In the genomic region with DNA sequence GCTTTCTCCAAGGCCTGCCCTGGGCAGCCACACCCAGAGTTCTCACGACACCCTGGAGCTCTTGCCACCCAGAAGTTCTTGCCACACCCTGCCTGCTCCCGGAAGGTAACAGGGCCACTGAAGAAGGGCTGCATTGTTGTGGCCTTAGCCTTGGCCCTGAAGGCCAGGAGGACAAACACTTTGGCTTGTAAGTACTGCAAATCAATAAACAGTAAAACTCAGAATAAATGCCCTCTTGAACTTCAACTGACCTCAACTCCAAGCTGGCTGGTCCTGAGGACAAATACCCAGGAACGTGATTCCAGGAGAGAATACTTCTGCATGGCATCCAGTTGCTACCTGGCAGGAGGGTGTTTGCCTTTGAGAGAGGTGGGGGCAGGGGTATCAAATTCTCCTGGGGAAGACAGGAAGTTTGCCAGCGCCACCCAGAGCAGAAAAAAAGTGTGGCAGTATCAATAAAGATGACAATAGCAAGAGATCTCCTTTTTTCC, we compare ENCODE assay signal across 11 cellular contexts. TPM values are rescaled to one million over a fixed set of nuclear protein-coding genes. Genes with fewer than 3 reads are reported as not detected.
DNase-seq lines count a peak whose midpoint lies in the region; ATAC-seq, FAIRE-seq and TF ChIP-seq lines count a peak whose summit lies in the region.
"Had no signal": no experiment of that assay in that cellular context is flagged by ENCODE, and none has a peak within 500 bp of the region (broad histone marks: within the 10 kb centered on the region; RNA-seq: fewer than 3 reads in every experiment).

No MANE protein-coding gene starts in this region.

- CTCF ChIA-PET in K562 (lab: Yijun Ruan, JAX; ENCODE audit: low intra/inter-chr PET ratio) (no interaction called here), T-cell (lab: Charles Lee) (interaction anchor here (0.8 to 5.1 kb wide), 5 partner anchors 31 to 660 kb away, joined by 3 to 46 read pairs (median 4); no protein-coding TSS in a partner anchor)

- H3K36me3 ChIP-seq in K562 (ENCODE audit: control insufficient read depth, insufficient read depth, low read length) (no peaks in the 10 kb centered on the region), lung (ENCODE audit: control insufficient read depth in 2 of 2, insufficient read depth in 2 of 2, low read length in 2 of 2) (no peaks in the 10 kb centered on the region)

- peaks cover 32% of the 10 kb centered on the region for H3K4me1 Mint-ChIP-seq in activated T-helper 1 cell treated with anti-CD3 and anti-CD28 coated beads, Interleukin-12 subunit alpha, Interleukin-12 subunit beta, Interleukin-2, Interleukin-4 antibody, amounts not matched to agents 30 ng/mL and 10 ng/mL and 1 ng/mL, durations not matched to agents 14 hours and 24 hours and 36 hours (ENCODE audit: low read depth)
- H3K4me1 Mint-ChIP-seq in T-cell: peaks cover 17 to 22% (median 22%) of the 10 kb centered on the region in 3 donors
- H3K4me1 Mint-ChIP-seq: brain had no signal

- no peak overlapping the region for H3K27ac Mint-ChIP-seq in activated T-helper 1 cell treated with anti-CD3 and anti-CD28 coated beads, Interleukin-12 subunit alpha, Interleukin-12 subunit beta, Interleukin-2, Interleukin-4 antibody, amounts not matched to agents 30 ng/mL and 10 ng/mL and 1 ng/mL, durations not matched to agents 14 hours and 24 hours and 36 hours
- H3K27ac Mint-ChIP-seq in T-cell: no peak overlapping the region
- H3K27ac Mint-ChIP-seq: activated CD8-positive, alpha-beta T cell treated with anti-CD3 and anti-CD28 coated beads for 36 hours had no signal

- H3K4me2 ChIP-seq in K562 (ENCODE audit: insufficient read depth, low read length): no peak overlapping the region

- TF ChIP-seq RAD21 in K562 (CRISPR knock-in tag; conservative IDR thresholded peaks at IDR 0.05 in 1 of 2, IDR thresholded peaks at IDR 0.05 in 1 of 2): peak in 1 of 2 experiments; percentile 64; a peak in 2 of 4 replicates

- in situ Hi-C loops in K562 (cut with MboI): no loop called here

- no peak for TF ChIP-seq POLR2A in K562 (conservative IDR thresholded peaks at IDR 0.05)

- H3K79me2 ChIP-seq in K562 (ENCODE audit: control insufficient read depth, insufficient read depth, low read length): no peaks in the 10 kb centered on the region

- H3K27me3 ChIP-seq in K562 (ENCODE audit: control insufficient read depth in 2 of 2, insufficient read depth in 2 of 2, low read length in 2 of 2) (no peaks in the 10 kb centered on the region), lung (ENCODE audit: control insufficient read depth, insufficient read depth) (no peaks in the 10 kb centered on the region)

- DNase-seq in DMS79 treated with DMSO at 0.1 percent for 48 hours (lab: John Stamatoyannopoulos, UW): peak; percentile 34
- peak; percentile 15 for DNase-seq in NCI-H187 treated with DMSO at 0.1 percent for 48 hours (lab: John Stamatoyannopoulos, UW)
- DNase-seq in K562 (ENCODE audit: extremely low read depth in 1 of 4, low spot score in 3 of 4): peak in 1 of 4 experiments; percentile 22
- peak; percentile 64 for DNase-seq in lung (ENCODE audit: low spot score)
- DNase-seq in activated T-helper 1 cell treated with anti-CD3 and anti-CD28 coated beads, Interleukin-12 subunit alpha, Interleukin-12 subunit beta, Interleukin-2, Interleukin-4 antibody, amounts not matched to agents 30 ng/mL and 10 ng/mL and 1 ng/mL, durations not matched to agents 14 hours and 24 hours and 36 hours (ENCODE audit: low spot score): no peak
- no peak for DNase-seq in retina
- DNase-seq in T-cell: no peak
- no peak for DNase-seq in stimulated activated CD4-positive, alpha-beta T cell treated with anti-CD3 and anti-CD28 coated beads, Interleukin-4, amount 100 ng/mL, for 4 hours
- DNase-seq: activated CD8-positive, alpha-beta T cell treated with anti-CD3 and anti-CD28 coated beads for 36 hours; hypothalamus had no signal

- peaks cover 4% of the 10 kb centered on the region for H3K36me3 Mint-ChIP-seq in activated T-helper 1 cell treated with anti-CD3 and anti-CD28 coated beads, Interleukin-12 subunit alpha, Interleukin-12 subunit beta, Interleukin-2, Interleukin-4 antibody, amounts not matched to agents 30 ng/mL and 10 ng/mL and 1 ng/mL, durations not matched to agents 14 hours and 24 hours and 36 hours (ENCODE audit: low read depth)
- no peaks in the 10 kb centered on the region for H3K36me3 Mint-ChIP-seq in T-cell
- H3K36me3 Mint-ChIP-seq: brain had no signal

- H3K27me3 Mint-ChIP-seq in activated T-helper 1 cell treated with anti-CD3 and anti-CD28 coated beads, Interleukin-12 subunit alpha, Interleukin-12 subunit beta, Interleukin-2, Interleukin-4 antibody, amounts not matched to agents 30 ng/mL and 10 ng/mL and 1 ng/mL, durations not matched to agents 14 hours and 24 hours and 36 hours (ENCODE audit: insufficient read depth): peaks cover 16% of the 10 kb centered on the region
- no peaks in the 10 kb centered on the region for H3K27me3 Mint-ChIP-seq in T-cell
- H3K27me3 Mint-ChIP-seq: activated CD8-positive, alpha-beta T cell treated with anti-CD3 and anti-CD28 coated beads for 36 hours; brain had no signal

- no peak overlapping the region; a peak in 1 of 4 replicates for H3K9ac ChIP-seq in K562 (ENCODE audit: insufficient read depth in 1 of 2, low read depth in 2 of 2, low read length in 2 of 2)

- intact Hi-C loops in K562 (cut with micrococcal nuclease): loop anchor here (1.0 to 5.0 kb wide), 2 partner anchors 51 to 659 kb away; no protein-coding TSS in a partner anchor
- intact Hi-C loops in activated T-helper 1 cell treated with anti-CD3 and anti-CD28 coated beads, Interleukin-12 subunit alpha, Interleukin-12 subunit beta, Interleukin-2, Interleukin-4 antibody, amounts not matched to agents 30 ng/mL and 10 ng/mL and 1 ng/mL, durations not matched to agents 14 hours and 24 hours and 36 hours (cut with micrococcal nuclease): no loop called here

- H3K9me3 Mint-ChIP-seq in activated T-helper 1 cell treated with anti-CD3 and anti-CD28 coated beads, Interleukin-12 subunit alpha, Interleukin-12 subunit beta, Interleukin-2, Interleukin-4 antibody, amounts not matched to agents 30 ng/mL and 10 ng/mL and 1 ng/mL, durations not matched to agents 14 hours and 24 hours and 36 hours: peaks cover 11% of the 10 kb centered on the region
- peaks cover 0 to 4% (median 0%) of the 10 kb centered on the region in 3 donors for H3K9me3 Mint-ChIP-seq in T-cell

- H3K4me3 Mint-ChIP-seq in activated T-helper 1 cell treated with anti-CD3 and anti-CD28 coated beads, Interleukin-12 subunit alpha, Interleukin-12 subunit beta, Interleukin-2, Interleukin-4 antibody, amounts not matched to agents 30 ng/mL and 10 ng/mL and 1 ng/mL, durations not matched to agents 14 hours and 24 hours and 36 hours: no peak overlapping the region
- no peak overlapping the region for H3K4me3 Mint-ChIP-seq in T-cell
- H3K4me3 Mint-ChIP-seq: activated CD8-positive, alpha-beta T cell treated with anti-CD3 and anti-CD28 coated beads for 36 hours; brain had no signal

- H2AFZ ChIP-seq in K562 (ENCODE audit: low read depth, low read length): peak overlapping the region; percentile 38; the same call in 1 of the 2 replicates

- peak; percentile 29; the same call in 2 of the 3 replicates for ATAC-seq in K562
- peak; percentile 69 for ATAC-seq in lung (ENCODE audit: insufficient read depth, low FRiP score)
- no peak for ATAC-seq in T-cell (replicated peaks in 1 of 4)
- ATAC-seq: activated CD8-positive, alpha-beta T cell treated with anti-CD3 and anti-CD28 coated beads for 36 hours had no signal

- no TSS peak for BruUV-seq in K562 (replicated peaks; lab: Mats Ljungman, UMichigan)

- TF ChIP-seq CTCF in K562 (IDR thresholded peaks at IDR 0.05 in 2 of 3, conservative IDR thresholded peaks at IDR 0.05 in 1 of 3; ENCODE audit: insufficient read depth in 2 of 3, low read depth in 1 of 3, low read length in 3 of 3): peak; percentile 3 to 45 (median 42); a peak in 4 of 6 replicates
- no peak for TF ChIP-seq CTCF in lung (IDR thresholded peaks at IDR 0.05; ENCODE audit: control extremely low read depth, extremely low read depth)

- 38% methylated on average over 4 of the region's 4 CpGs for WGBS in K562 (ENCODE audit: insufficient coverage, low coverage, missing lambda C conversion rate)
- WGBS in lung, 2 donors: 49 to 57% methylated on average over 4 of the region's 4 CpGs

- no peak for TF ChIP-seq EP300 in K562 (IDR thresholded peaks at IDR 0.05; ENCODE audit: low read length)

- no peak for FAIRE-seq in K562 (lab: Jason Lieb, UNC)

- H3K9me1 ChIP-seq in K562 (ENCODE audit: control insufficient read depth, insufficient read depth, low read length): no peaks in the 10 kb centered on the region

- H4K20me1 ChIP-seq in K562 (replicated peaks; ENCODE audit: control insufficient read depth, insufficient read depth, low read length): no peaks in the 10 kb centered on the region

- no peak overlapping the region for H3K4me3 ChIP-seq in K562
- H3K4me3 ChIP-seq in lung: no peak overlapping the region

- H3K27ac ChIP-seq in K562 (ENCODE audit: extremely low read depth, low read depth, low read length): no peak overlapping the region
- H3K27ac ChIP-seq in lung (ENCODE audit: low read depth in 1 of 2, low read length in 1 of 2): peak overlapping the region in 1 of 2 donors; percentile 57

- peaks cover 6 to 8% of the 10 kb centered on the region in 2 experiments; a peak in 3 of 5 replicates for H3K4me1 ChIP-seq in K562 (replicated peaks in 1 of 2; ENCODE audit: control insufficient read depth in 2 of 2, insufficient read depth in 2 of 2, low read length in 2 of 2)
- peaks cover 0 to 9% of the 10 kb centered on the region in 2 donors for H3K4me1 ChIP-seq in lung (ENCODE audit: control insufficient read depth in 2 of 2, insufficient read depth in 2 of 2, low read length in 2 of 2)

- H3K9me3 ChIP-seq in K562 (replicated peaks; ENCODE audit: control insufficient read depth, insufficient read depth, low read depth, low read length) (peaks cover 3% of the 10 kb centered on the region), lung (ENCODE audit: control insufficient read depth in 2 of 2, insufficient read depth in 1 of 2, low read length in 1 of 2) (no peaks in the 10 kb centered on the region)

- POLR2A ChIA-PET in K562 (lab: Yijun Ruan, JAX): no interaction called here
- POLR2A ChIA-PET in T-cell (lab: Charles Lee): no interaction called here

RNA-seq across cellular contexts. Expression of a gene that starts 54.1 kb away (rescaled TPM):
- total RNA-seq in K562 (2011; cell fraction: chromatin; rRNA removed; ENCODE audit: low replicate concordance): not detected in 2 replicates
- not detected in 2 replicates for total RNA-seq in K562 (2011; cell fraction: nucleolus; rRNA removed)
- not detected in 2 replicates for total RNA-seq in K562 (2011; cell fraction: nucleoplasm; rRNA removed)
- total RNA-seq in K562 (2014; rRNA removed) (0.05 TPM in 1 of 2 replicates, not detected in the other), K562 (2014; rRNA removed; fragmentation: Illumina TruSeq; extraction: Trizol) (not detected in 2 replicates), K562 (2015; rRNA removed; fragmentation: Illumina TruSeq; extraction: Trizol) (not detected in 2 replicates), K562 (2021) (not detected in 2 replicates), lung (1 to 10 TPM in 1 of 2 donors, under 1 TPM in 1; 0.46 to 4.4 TPM), T-cell (1 to 10 TPM in 2 of 5 donors, under 1 TPM in 3; 0.47 to 2.6 (median 0.96) TPM)
- polyA plus RNA-seq in K562 (2011; rRNA removed) (not detected in 2 replicates), K562 (2014; fragmentation: Illumina TruSeq; extraction: Trizol) (not detected in 2 replicates), K562 (2014; fragmentation: Nextera tagmentation; extraction: Ambion mirVana) (not detected), K562 (2014; rRNA removed) (0.03 TPM in 1 of 2 replicates, not detected in the other), lung (under 1 TPM; 0.14 to 0.73 TPM)
- not detected in 2 replicates for polyA plus RNA-seq in K562 (2011; cell fraction: cytosol; rRNA removed)
- polyA plus RNA-seq in K562 (2011; cell fraction: nucleus; rRNA removed): not detected in 2 replicates
- 0.17 TPM in 1 of 2 replicates, not detected in the other for polyA plus RNA-seq in K562 (2012)
- not detected in 2 replicates for polyA minus RNA-seq in K562 (2011; rRNA and poly(A)+ RNA removed)
- not detected in 2 replicates for polyA minus RNA-seq in K562 (2011; cell fraction: cytosol; rRNA and poly(A)+ RNA removed)
- polyA minus RNA-seq in K562 (2011; cell fraction: nucleus; rRNA and poly(A)+ RNA removed): not detected in 2 replicates
- not detected in 2 replicates for total RNA-seq in activated T-helper 1 cell treated with anti-CD3 and anti-CD28 coated beads, Interleukin-12 subunit alpha, Interleukin-12 subunit beta, Interleukin-2, Interleukin-4 antibody, amounts not matched to agents 30 ng/mL and 10 ng/mL and 1 ng/mL, durations not matched to agents 14 hours and 24 hours and 36 hours

Comparison
In these comparisons a context has a peak if more than half of its experiments do, and no peak if none do; other contexts are left out.
1. DNase-seq: peak in DMS79 treated with DMSO at 0.1 percent for 48 hours (single experiment), NCI-H187 treated with DMSO at 0.1 percent for 48 hours (single experiment) and lung (single experiment); none in activated T-helper 1 cell treated with anti-CD3 and anti-CD28 coated beads, Interleukin-12 subunit alpha, Interleukin-12 subunit beta, Interleukin-2, Interleukin-4 antibody, amounts not matched to agents 30 ng/mL and 10 ng/mL and 1 ng/mL, durations not matched to agents 14 hours and 24 hours and 36 hours (single experiment), retina (single experiment), T-cell (0 of 34) and stimulated activated CD4-positive, alpha-beta T cell treated with anti-CD3 and anti-CD28 coated beads, Interleukin-4, amount 100 ng/mL, for 4 hours (0 of 2).
2. ATAC-seq: peak in K562 (single experiment) and lung (single experiment); none in T-cell (0 of 4).